In the genomic region with DNA sequence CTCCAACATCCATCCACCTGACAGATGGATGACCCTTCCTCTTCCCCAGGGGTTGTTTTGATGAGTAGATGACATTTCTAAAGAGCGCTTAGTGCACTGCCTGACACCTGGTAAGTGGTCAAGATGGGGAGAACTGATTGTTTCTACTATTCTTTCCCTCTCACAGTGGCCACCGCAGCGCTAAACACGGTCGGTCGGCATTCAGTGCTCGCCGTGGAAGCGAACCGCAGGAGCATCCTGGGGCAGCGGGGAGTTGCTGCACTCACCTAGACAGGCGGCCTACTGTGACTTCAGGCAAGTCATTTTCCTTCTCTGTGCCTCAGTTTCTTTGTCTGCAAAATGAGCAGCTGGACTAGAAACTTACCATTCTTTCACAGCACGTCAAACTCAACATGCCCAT, we compare ENCODE assay signal across 5 cellular contexts.
"Had no signal": no experiment of that assay in that cellular context is flagged by ENCODE, and none has a peak within 500 bp of the region (broad histone marks: within the 10 kb centered on the region; RNA-seq: fewer than 3 reads in every experiment).

No MANE protein-coding gene starts in this region.

- H3K4me3 ChIP-seq: GM23338 had no signal

- H3K4me3 Mint-ChIP-seq: GM23338, H9 had no signal

- H3K27ac Mint-ChIP-seq: GM23338, H9 had no signal

- H3K9me3 Mint-ChIP-seq: GM23338, H9 had no signal

- ATAC-seq: GM23338 had no signal

- DNase-seq: H9, HCEC 1CT, IMR-90, KBM-7 had no signal
